In the genomic region with DNA sequence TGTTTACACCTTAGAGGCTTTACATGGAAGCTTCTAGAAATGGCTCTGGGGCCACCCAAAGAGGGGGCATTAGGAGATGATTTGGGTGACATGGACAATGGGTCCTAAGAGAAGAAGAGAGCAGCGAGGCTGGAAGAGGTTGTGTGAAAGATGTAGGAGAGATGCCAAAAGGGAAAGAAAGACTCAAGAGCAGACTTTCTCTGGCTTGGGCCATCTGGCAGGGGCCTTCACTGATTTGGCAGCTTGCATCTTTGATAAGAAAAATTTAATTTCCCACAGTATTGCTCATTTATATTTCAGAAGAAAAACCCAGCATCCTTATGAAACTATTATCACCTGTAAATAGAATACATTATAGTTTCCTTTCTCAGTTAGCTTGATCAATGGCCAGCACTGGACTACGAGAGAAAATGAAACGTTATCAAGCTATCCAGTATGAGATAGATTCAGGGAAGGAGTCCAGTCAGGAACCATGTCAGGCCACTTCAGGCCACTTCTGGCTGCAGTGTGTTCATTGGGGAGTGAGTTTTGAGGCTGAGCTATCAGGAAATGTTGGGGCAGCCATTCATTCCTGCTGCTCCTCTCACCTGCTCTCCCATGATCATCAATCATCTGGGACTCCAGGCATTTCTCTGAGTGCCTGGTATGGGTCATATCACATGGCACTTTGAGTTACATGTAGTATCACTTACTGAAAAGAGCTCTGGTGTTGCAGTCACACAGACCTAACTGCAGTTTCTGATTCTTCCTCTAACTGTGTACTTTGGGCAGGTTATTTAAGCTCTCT, we compare ENCODE assay signal across 16 cellular contexts. TPM values are rescaled to one million over a fixed set of nuclear protein-coding genes. Genes with fewer than 3 reads are reported as not detected.
DNase-seq lines count a peak whose midpoint lies in the region; ATAC-seq and TF ChIP-seq lines count a peak whose summit lies in the region.
"Had no signal": no experiment of that assay in that cellular context is flagged by ENCODE, and none has a peak within 500 bp of the region (broad histone marks: within the 10 kb centered on the region; RNA-seq: fewer than 3 reads in every experiment).

No MANE protein-coding gene starts in this region.

- POLR2A ChIA-PET in HEK293T (lab: Yijun Ruan, JAX), result interaction anchor here (1.0 kb wide), 1 partner anchor 219 kb away, joined by 5 read pairs; a partner anchor contains a TSS

- CTCF ChIA-PET in HEK293T (lab: Yijun Ruan, JAX), result interaction anchor here (0.6 kb wide), 1 partner anchor 65 kb away, joined by 3 read pairs; no protein-coding TSS in a partner anchor

- DNase-seq in NCI-H2171 treated with DMSO at 0.1 percent for 48 hours (lab: John Stamatoyannopoulos, UW) (peak; percentile 28), NCI-H2171 (lab: John Stamatoyannopoulos, UW) (no peak), HEK293T (ENCODE audit: extremely low spot score) (no peak), SK-N-DZ (ENCODE audit: low spot score) (peak; percentile 56), superior temporal gyrus (ENCODE audit: extremely low spot score) (peak; percentile 5), OCI-M1 (lab: John Stamatoyannopoulos, UW) (no peak), DMS79 (lab: John Stamatoyannopoulos, UW) (no peak)
- DNase-seq: Calu3; H7; NCI-H1436; NCI-H2081 treated with DMSO at 0.1 percent for 48 hours; NCI-H446 treated with DMSO at 0.1 percent for 48 hours; NK-92 treated with Interleukin-12 subunit alpha and Interleukin-12 subunit beta, amount 100 ng/mL, for 24 hours; PC-9 had no signal

- ATAC-seq in HG03139 (IDR thresholded peaks at IDR 0.05; ENCODE audit: unreplicated experiment), result no peak

TF ChIP-seq in HEK293T, 16 proteins besides CTCF, POLR2A, EP300 and RAD21:
- TF ChIP-seq L3MBTL2 (conservative IDR thresholded peaks at IDR 0.05) (no peak), TARDBP (IDR thresholded peaks at IDR 0.05) (no peak), SP1 (IDR thresholded peaks at IDR 0.05) (no peak)
- TF ChIP-seq, protein P1, sequence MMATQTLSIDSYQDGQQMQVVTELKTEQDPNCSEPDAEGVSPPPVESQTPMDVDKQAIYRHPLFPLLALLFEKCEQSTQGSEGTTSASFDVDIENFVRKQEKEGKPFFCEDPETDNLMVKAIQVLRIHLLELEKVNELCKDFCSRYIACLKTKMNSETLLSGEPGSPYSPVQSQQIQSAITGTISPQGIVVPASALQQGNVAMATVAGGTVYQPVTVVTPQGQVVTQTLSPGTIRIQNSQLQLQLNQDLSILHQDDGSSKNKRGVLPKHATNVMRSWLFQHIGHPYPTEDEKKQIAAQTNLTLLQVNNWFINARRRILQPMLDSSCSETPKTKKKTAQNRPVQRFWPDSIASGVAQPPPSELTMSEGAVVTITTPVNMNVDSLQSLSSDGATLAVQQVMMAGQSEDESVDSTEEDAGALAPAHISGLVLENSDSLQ (IDR thresholded peaks at IDR 0.05), result 0 out of 2 replicates have a peak, but pooled peaks have one; percentile 5

RNA-seq across cellular contexts. Expression of a gene that starts 10.3 kb away (rescaled TPM):
- 0.03 and 0.14 TPM in 2 replicates for polyA plus RNA-seq in SK-N-DZ (2014; cell fraction: cytosol; rRNA removed)
- polyA plus RNA-seq in SK-N-DZ (2014; cell fraction: nucleus; rRNA removed), result 0.19 and 0.37 TPM in 2 replicates
- polyA plus RNA-seq: CD14-positive monocyte had no signal

Comparison
In these comparisons a context has a peak if more than half of its experiments do, and no peak if none do; other contexts are left out.
1. DNase-seq: peak in NCI-H2171 treated with DMSO at 0.1 percent for 48 hours (single experiment), SK-N-DZ (single experiment) and superior temporal gyrus (single experiment); none in NCI-H2171 (single experiment), HEK293T (single experiment), OCI-M1 (single experiment) and DMS79 (single experiment).